In genomic region chr7:108054537-108054936, GRCh38 we compare ENCODE assay signal across 18 cellular contexts. TPM values are rescaled to one million over a fixed set of nuclear protein-coding genes. Genes with fewer than 3 reads are reported as not detected.
DNase-seq lines count a peak whose midpoint lies in the region; TF ChIP-seq lines count a peak whose summit lies in the region.
"Had no signal": no experiment of that assay in that cellular context is flagged by ENCODE, and none has a peak within 500 bp of the region (broad histone marks: within the 10 kb centered on the region; RNA-seq: fewer than 3 reads in every experiment).

No MANE protein-coding gene starts in this region.

- DNase-seq in DMS53 (lab: John Stamatoyannopoulos, UW) (peak; percentile 10), DMS53 treated with DMSO at 0.1 percent for 48 hours (lab: John Stamatoyannopoulos, UW; ENCODE audit: unreplicated experiment) (no peak), PC-9 (peak; percentile 15 to 43), kidney tubule cell (ENCODE audit: low spot score) (peak; percentile 21), HCEC 1CT (no peak), NOMO-1 treated with dmso at 0.1 percent for 144 hours (lab: John Stamatoyannopoulos, UW; ENCODE audit: unreplicated experiment) (no peak)
- DNase-seq in activated CD4-positive, alpha-beta T cell treated with anti-CD3 and anti-CD28 coated beads for 1 hour: no peak
- DNase-seq: AML-193; Calu3; CD8-positive, alpha-beta memory T cell; DMS 273 treated with DMSO at 0.1 percent for 48 hours; DMS79 treated with DMSO at 0.1 percent for 48 hours; EL; GDM1; H9 had no signal

- H3K9me2 ChIP-seq in PC-9 (ENCODE audit: insufficient read depth): no peaks in the 10 kb centered on the region

- no TSS peak for BruUV-seq in PC-9 (replicated peaks; lab: Mats Ljungman, UMichigan)

- H3K27me3 ChIP-seq in PC-9 (ENCODE audit: insufficient read depth, low read depth): no peaks in the 10 kb centered on the region
- H3K27me3 ChIP-seq: BLaER1 had no signal

- H3K9me3 ChIP-seq in PC-9 (ENCODE audit: insufficient read depth, low read depth): no peaks in the 10 kb centered on the region
- H3K9me3 ChIP-seq: BLaER1 had no signal

- no peaks in the 10 kb centered on the region for H4K20me1 ChIP-seq in PC-9 (ENCODE audit: insufficient read depth)
- H4K20me1 ChIP-seq: BLaER1 had no signal

- no peaks in the 10 kb centered on the region for H3K36me3 ChIP-seq in PC-9 (ENCODE audit: low read depth)
- H3K36me3 ChIP-seq: BLaER1 had no signal

- H3K27ac ChIP-seq in PC-9: no peak overlapping the region
- H3K27ac ChIP-seq: 22Rv1, BLaER1 had no signal

- peaks cover 8% of the 10 kb centered on the region; the same call in 1 of the 2 replicates for H3K4me1 ChIP-seq in PC-9 (replicated peaks; ENCODE audit: insufficient read depth)

- no peak overlapping the region for H3K4me3 ChIP-seq in PC-9
- H3K4me3 ChIP-seq: BLaER1, GM23338 had no signal

- no peak overlapping the region for H3K4me2 ChIP-seq in PC-9
- H3K4me2 ChIP-seq: BLaER1, GM23338 had no signal

- TF ChIP-seq CTCF in PC-9 (conservative IDR thresholded peaks at IDR 0.05): no peak

- CTCF ChIA-PET in PC-9 (lab: Charles Lee): no interaction called here

- POLR2A ChIA-PET in PC-9 (lab: Charles Lee; ENCODE audit: unreplicated experiment): no interaction called here

- no peak overlapping the region for H2AFZ ChIP-seq in PC-9
- H2AFZ ChIP-seq: GM23338 had no signal

- H3K79me2 ChIP-seq in PC-9 (ENCODE audit: low read depth): no peaks in the 10 kb centered on the region

- no peaks in the 10 kb centered on the region for H3F3A ChIP-seq in PC-9 (ENCODE audit: insufficient read depth, low read depth)

- intact Hi-C loops in PC-9 (cut with micrococcal nuclease; ENCODE audit: unreplicated experiment): no loop called here

RNA-seq across cellular contexts. Expression of gene LAMB1, which starts 51.6 kb away (rescaled TPM):
- total RNA-seq in PC-9 (2021): 236 and 242 TPM in 2 replicates
- total RNA-seq: CD8-positive, alpha-beta memory T cell had no signal

Comparison
In these comparisons a context has a peak if more than half of its experiments do, and no peak if none do; other contexts are left out.
1. DNase-seq: peak in DMS53 (single experiment), PC-9 (2 of 2) and kidney tubule cell (single experiment); none in DMS53 treated with DMSO at 0.1 percent for 48 hours (single experiment), HCEC 1CT (single experiment), activated CD4-positive, alpha-beta T cell treated with anti-CD3 and anti-CD28 coated beads for 1 hour (single experiment) and NOMO-1 treated with dmso at 0.1 percent for 144 hours (single experiment).